ENCODE assay signal across 8 cellular contexts in genomic region chr12:50110762-50111416, GRCh38. TPM values are rescaled to one million over a fixed set of nuclear protein-coding genes. Genes with fewer than 3 reads are reported as not detected.
DNase-seq lines count a peak whose midpoint lies in the region; ATAC-seq, FAIRE-seq and TF ChIP-seq lines count a peak whose summit lies in the region.

No MANE protein-coding gene starts in this region.

- no peaks in the 10 kb centered on the region for H3K27me3 ChIP-seq in brain microvascular endothelial cell (replicated peaks)
- H3K27me3 ChIP-seq in keratinocyte (ENCODE audit: control insufficient read depth, extremely low read depth, insufficient read depth, low read length), result no peaks in the 10 kb centered on the region

- peak overlapping the region; percentile 99 for H3K27ac Mint-ChIP-seq in activated T-cell treated with anti-CD3 and anti-CD28 coated beads, Interleukin-2, amount 50 U/mL, for 24 hours
- H3K27ac Mint-ChIP-seq in stimulated activated memory B cell treated with anti-CD40 and anti-IgM and Interleukin-4, amounts not matched to agents 10 μg/mL and 1 μg/mL and 100 μg/mL, for 72 hours, result peak overlapping the region; percentile 91

- TF ChIP-seq CTCF in brain microvascular endothelial cell (IDR thresholded peaks at IDR 0.05; ENCODE audit: low read depth, low read length, missing control alignments) (no peak), keratinocyte (optimal IDR thresholded peaks at IDR 0.05 in 1 of 3, IDR thresholded peaks at IDR 0.05 in 1 of 3, conservative IDR thresholded peaks at IDR 0.05 in 1 of 3; ENCODE audit: extremely low read depth in 1 of 3, insufficient read depth in 2 of 3, low read length in 3 of 3) (no peak)

- peak overlapping the region; percentile 99 for H3K4me3 Mint-ChIP-seq in activated T-cell treated with anti-CD3 and anti-CD28 coated beads, Interleukin-2, amount 50 U/mL, for 24 hours
- H3K4me3 Mint-ChIP-seq in stimulated activated memory B cell treated with anti-CD40 and anti-IgM and Interleukin-4, amounts not matched to agents 10 μg/mL and 1 μg/mL and 100 μg/mL, for 72 hours, result peak overlapping the region; percentile 94

- H3K4me1 Mint-ChIP-seq in activated T-cell treated with anti-CD3 and anti-CD28 coated beads, Interleukin-2, amount 50 U/mL, for 24 hours (ENCODE audit: low read depth), result peaks cover 31% of the 10 kb centered on the region
- peaks cover 53% of the 10 kb centered on the region for H3K4me1 Mint-ChIP-seq in stimulated activated memory B cell treated with anti-CD40 and anti-IgM and Interleukin-4, amounts not matched to agents 10 μg/mL and 1 μg/mL and 100 μg/mL, for 72 hours

- H3K79me2 ChIP-seq in keratinocyte (ENCODE audit: control insufficient read depth, insufficient read depth, low read length), result peaks cover 28% of the 10 kb centered on the region

- ATAC-seq in stimulated activated memory B cell treated with anti-CD40 and anti-IgM and Interleukin-4, amounts not matched to agents 10 μg/mL and 1 μg/mL and 100 μg/mL, for 72 hours, result peak; percentile 60
- no peak for ATAC-seq in GM18868 (IDR thresholded peaks at IDR 0.05; ENCODE audit: unreplicated experiment)

- H3K9me1 ChIP-seq in keratinocyte (ENCODE audit: control insufficient read depth, extremely low read depth, insufficient read depth, low read length), result no peaks in the 10 kb centered on the region

- H3K4me3 ChIP-seq in brain microvascular endothelial cell (ENCODE audit: low read depth, low read length) (peak overlapping the region; percentile 49), keratinocyte (ENCODE audit: control insufficient read depth in 2 of 3, extremely low read depth in 1 of 3, insufficient read depth in 2 of 3, low read depth in 1 of 3, low read length in 3 of 3) (peak overlapping the region in 1 of 3 experiments; percentile 51)

- H3K27me3 Mint-ChIP-seq in activated T-cell treated with anti-CD3 and anti-CD28 coated beads, Interleukin-2, amount 50 U/mL, for 24 hours, result no peaks in the 10 kb centered on the region
- H3K27me3 Mint-ChIP-seq in stimulated activated memory B cell treated with anti-CD40 and anti-IgM and Interleukin-4, amounts not matched to agents 10 μg/mL and 1 μg/mL and 100 μg/mL, for 72 hours, result no peaks in the 10 kb centered on the region

- FAIRE-seq in keratinocyte (lab: Jason Lieb, UNC), result no peak

- H4K20me1 ChIP-seq in keratinocyte (ENCODE audit: control insufficient read depth, extremely low read depth, insufficient read depth, low read length), result no peaks in the 10 kb centered on the region

- no peak overlapping the region for H3K9ac ChIP-seq in keratinocyte (ENCODE audit: control insufficient read depth, extremely low read depth, insufficient read depth, low read length)

- peaks cover 24% of the 10 kb centered on the region for H3K36me3 Mint-ChIP-seq in activated T-cell treated with anti-CD3 and anti-CD28 coated beads, Interleukin-2, amount 50 U/mL, for 24 hours (ENCODE audit: low read depth)
- peaks cover 21% of the 10 kb centered on the region for H3K36me3 Mint-ChIP-seq in stimulated activated memory B cell treated with anti-CD40 and anti-IgM and Interleukin-4, amounts not matched to agents 10 μg/mL and 1 μg/mL and 100 μg/mL, for 72 hours

- in situ Hi-C loops in brain microvascular endothelial cell (cut with HindIII; ENCODE audit: low pct_ligation_motif_present, low sequenced_read_pairs), result no loop called here
- in situ Hi-C loops in KBM-7 (cut with MboI; ENCODE audit: low pct_unique_long_range_greater_than_20kb, low sequenced_read_pairs), result no loop called here

- H3K36me3 ChIP-seq in brain microvascular endothelial cell (replicated peaks), result no peaks in the 10 kb centered on the region
- no peaks in the 10 kb centered on the region for H3K36me3 ChIP-seq in keratinocyte (ENCODE audit: control insufficient read depth in 2 of 2, extremely low read depth in 1 of 2, insufficient read depth in 2 of 2, low read length in 2 of 2)

- H3K4me1 ChIP-seq in keratinocyte (ENCODE audit: control insufficient read depth, extremely low read depth, insufficient read depth, low read length), result peaks cover 20% of the 10 kb centered on the region

- dilution Hi-C loops in keratinocyte (cut with MboI; ENCODE audit: extremely low pct_ligation_motif_present, low sequenced_read_pairs), result no loop called here

- peak overlapping the region; percentile 7 for H3K27ac ChIP-seq in brain microvascular endothelial cell
- no peak overlapping the region for H3K27ac ChIP-seq in keratinocyte (ENCODE audit: control insufficient read depth, insufficient read depth, low read length)

- H3K9me3 ChIP-seq in keratinocyte (ENCODE audit: control insufficient read depth, low read depth, low read length), result no peaks in the 10 kb centered on the region

- H2AFZ ChIP-seq in keratinocyte (ENCODE audit: control insufficient read depth, low read length), result peak overlapping the region; percentile 86

- DNase-seq in activated T-cell treated with anti-CD3 and anti-CD28 coated beads, Interleukin-2, amount 50 U/mL, for 24 hours, result peak; percentile 39
- DNase-seq in activated T-cell treated with anti-CD3 and anti-CD28 coated beads for 4 hours (no peak), NCI-H2107 treated with DMSO at 0.1 percent for 48 hours (lab: John Stamatoyannopoulos, UW; ENCODE audit: unreplicated experiment) (peak; percentile 73), brain microvascular endothelial cell (no peak), keratinocyte (ENCODE audit: low read depth, low spot score) (no peak), KBM-7 (no peak)

- H3K9me3 Mint-ChIP-seq in activated T-cell treated with anti-CD3 and anti-CD28 coated beads, Interleukin-2, amount 50 U/mL, for 24 hours, result no peaks in the 10 kb centered on the region
- H3K9me3 Mint-ChIP-seq in stimulated activated memory B cell treated with anti-CD40 and anti-IgM and Interleukin-4, amounts not matched to agents 10 μg/mL and 1 μg/mL and 100 μg/mL, for 72 hours, result no peaks in the 10 kb centered on the region

- peak overlapping the region; percentile 58 for H3K4me2 ChIP-seq in keratinocyte (ENCODE audit: control insufficient read depth, extremely low read depth, insufficient read depth, low read depth, low read length)

RNA-seq across cellular contexts. Expression of gene COX14, which starts 1.1 kb away (rescaled TPM):
- 62.5 to 139 TPM (median 96.6 TPM) in 3 replicates for polyA plus RNA-seq in keratinocyte
- polyA plus RNA-seq in keratinocyte (2011; ENCODE audit: low read depth), result 22.4 TPM
- polyA plus RNA-seq in keratinocyte (2011; cell fraction: cytosol; rRNA removed), result 83.8 and 104 TPM in 2 replicates
- polyA plus RNA-seq in keratinocyte (2011; cell fraction: nucleus; rRNA removed), result 26.9 and 31.3 TPM in 2 replicates
- 60.2 and 62.7 TPM in 2 replicates for polyA plus RNA-seq in keratinocyte (2012; ENCODE audit: low replicate concordance)
- polyA minus RNA-seq in keratinocyte, result 23.4 to 37.7 TPM (median 28.3 TPM) in 3 replicates
- 16.7 TPM for polyA minus RNA-seq in keratinocyte (2011; cell fraction: cytosol; rRNA and poly(A)+ RNA removed)
- 8.2 and 16.4 TPM in 2 replicates for polyA minus RNA-seq in keratinocyte (2011; cell fraction: nucleus; rRNA and poly(A)+ RNA removed)

RNA-seq across cellular contexts. Expression of gene GPD1, which starts 7.1 kb away (rescaled TPM):
- polyA plus RNA-seq in keratinocyte, result 0.13 to 0.22 TPM (median 0.17 TPM) in 3 replicates
- polyA plus RNA-seq in keratinocyte (2011; ENCODE audit: low read depth), result 0.11 TPM
- 0.07 and 0.16 TPM in 2 replicates for polyA plus RNA-seq in keratinocyte (2011; cell fraction: cytosol; rRNA removed)
- polyA plus RNA-seq in keratinocyte (2011; cell fraction: nucleus; rRNA removed), result 0.38 and 0.63 TPM in 2 replicates
- 0.08 and 0.29 TPM in 2 replicates for polyA plus RNA-seq in keratinocyte (2012; ENCODE audit: low replicate concordance)
- polyA minus RNA-seq in keratinocyte, result not detected in 3 replicates
- polyA minus RNA-seq in keratinocyte (2011; cell fraction: cytosol; rRNA and poly(A)+ RNA removed), result not detected
- 0.21 and 0.93 TPM in 2 replicates for polyA minus RNA-seq in keratinocyte (2011; cell fraction: nucleus; rRNA and poly(A)+ RNA removed)

RNA-seq across cellular contexts. Expression of gene SMARCD1, which starts 25.7 kb away (rescaled TPM):
- polyA plus RNA-seq in keratinocyte, result 48.8 to 91.5 TPM (median 56.6 TPM) in 3 replicates
- polyA plus RNA-seq in keratinocyte (2011; ENCODE audit: low read depth), result 8.5 TPM
- 55.1 and 66.1 TPM in 2 replicates for polyA plus RNA-seq in keratinocyte (2011; cell fraction: cytosol; rRNA removed)
- 111 and 123 TPM in 2 replicates for polyA plus RNA-seq in keratinocyte (2011; cell fraction: nucleus; rRNA removed)
- 22.9 and 58.4 TPM in 2 replicates for polyA plus RNA-seq in keratinocyte (2012; ENCODE audit: low replicate concordance)
- 60.3 to 102 TPM (median 82.5 TPM) in 3 replicates for polyA minus RNA-seq in keratinocyte
- polyA minus RNA-seq in keratinocyte (2011; cell fraction: cytosol; rRNA and poly(A)+ RNA removed), result 50.6 TPM
- polyA minus RNA-seq in keratinocyte (2011; cell fraction: nucleus; rRNA and poly(A)+ RNA removed), result 31.0 and 51.3 TPM in 2 replicates

RNA-seq across cellular contexts. Expression of gene ASIC1, which starts 53.5 kb away (rescaled TPM):
- polyA plus RNA-seq in keratinocyte, result 5.7 to 8.3 TPM (median 5.7 TPM) in 3 replicates
- polyA plus RNA-seq in keratinocyte (2011; ENCODE audit: low read depth), result 0.46 TPM
- polyA plus RNA-seq in keratinocyte (2011; cell fraction: cytosol; rRNA removed), result 4.0 and 5.1 TPM in 2 replicates
- 15.8 and 19.7 TPM in 2 replicates for polyA plus RNA-seq in keratinocyte (2011; cell fraction: nucleus; rRNA removed)
- 0.47 and 5.4 TPM in 2 replicates for polyA plus RNA-seq in keratinocyte (2012; ENCODE audit: low replicate concordance)
- 8.2 to 10.1 TPM (median 9.4 TPM) in 3 replicates for polyA minus RNA-seq in keratinocyte
- 5.0 TPM for polyA minus RNA-seq in keratinocyte (2011; cell fraction: cytosol; rRNA and poly(A)+ RNA removed)
- 9.2 and 10.4 TPM in 2 replicates for polyA minus RNA-seq in keratinocyte (2011; cell fraction: nucleus; rRNA and poly(A)+ RNA removed)

RNA-seq across cellular contexts. Expression of gene CERS5, which starts 56.3 kb away (rescaled TPM):
- polyA plus RNA-seq in keratinocyte, result 50.6 to 72.3 TPM (median 61.4 TPM) in 3 replicates
- polyA plus RNA-seq in keratinocyte (2011; ENCODE audit: low read depth), result 16.5 TPM
- 34.2 and 52.2 TPM in 2 replicates for polyA plus RNA-seq in keratinocyte (2011; cell fraction: cytosol; rRNA removed)
- polyA plus RNA-seq in keratinocyte (2011; cell fraction: nucleus; rRNA removed), result 134 and 136 TPM in 2 replicates
- 22.1 and 30.6 TPM in 2 replicates for polyA plus RNA-seq in keratinocyte (2012; ENCODE audit: low replicate concordance)
- polyA minus RNA-seq in keratinocyte, result 34.1 to 97.0 TPM (median 89.8 TPM) in 3 replicates
- 36.1 TPM for polyA minus RNA-seq in keratinocyte (2011; cell fraction: cytosol; rRNA and poly(A)+ RNA removed)
- 43.4 and 81.5 TPM in 2 replicates for polyA minus RNA-seq in keratinocyte (2011; cell fraction: nucleus; rRNA and poly(A)+ RNA removed)

Comparison
In these comparisons a context has a peak if more than half of its experiments do, and no peak if none do; other contexts are left out.
1. DNase-seq: peak in activated T-cell treated with anti-CD3 and anti-CD28 coated beads, Interleukin-2, amount 50 U/mL, for 24 hours (single experiment) and NCI-H2107 treated with DMSO at 0.1 percent for 48 hours (single experiment); none in activated T-cell treated with anti-CD3 and anti-CD28 coated beads for 4 hours (single experiment), brain microvascular endothelial cell (single experiment), keratinocyte (single experiment) and KBM-7 (single experiment).